In the genomic region with DNA sequence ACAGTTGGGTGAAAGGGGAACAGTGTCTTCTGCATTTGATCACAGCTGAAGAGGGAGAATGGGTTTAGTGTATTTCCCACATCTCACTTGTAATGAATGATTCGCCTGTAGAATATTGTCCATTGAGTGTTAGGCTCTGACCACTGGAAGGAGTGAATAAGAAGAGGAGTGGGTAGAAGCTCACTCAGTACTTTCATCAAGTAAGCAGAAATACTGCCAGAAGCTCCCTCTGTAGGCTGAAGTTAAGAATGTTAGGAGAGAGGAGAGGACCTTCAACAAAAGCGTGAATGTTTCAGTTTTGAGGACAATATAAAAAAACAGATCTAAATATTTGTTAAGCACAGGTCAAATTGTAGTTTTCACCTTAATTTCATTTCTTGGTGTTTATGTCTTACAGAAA, we compare ENCODE assay signal across 9 cellular contexts. TPM values are rescaled to one million over a fixed set of nuclear protein-coding genes. Genes with fewer than 3 reads are reported as not detected.
DNase-seq lines count a peak whose midpoint lies in the region; ATAC-seq and TF ChIP-seq lines count a peak whose summit lies in the region.
"Had no signal": no experiment of that assay in that cellular context is flagged by ENCODE, and none has a peak within 500 bp of the region (broad histone marks: within the 10 kb centered on the region; RNA-seq: fewer than 3 reads in every experiment).

No MANE protein-coding gene starts in this region.

- peak; percentile 29 for TF ChIP-seq CTCF in nephron progenitor cell (IDR thresholded peaks at IDR 0.05)

- intact Hi-C loops in posterior vena cava (cut with DNase I) = no loop called here

- no peaks in the 10 kb centered on the region for H3K4me1 ChIP-seq in HAP-1

- H3K36me3 ChIP-seq in HAP-1 (replicated peaks) = peaks cover 9% of the 10 kb centered on the region

- H3K36me3 Mint-ChIP-seq in nephron progenitor cell (ENCODE audit: low read depth) = peaks cover 15% of the 10 kb centered on the region
- H3K36me3 Mint-ChIP-seq in stimulated activated naive B cell treated with anti-CD40 and anti-IgM and Interleukin-4, amounts not matched to agents 10 μg/mL and 1 μg/mL and 100 μg/mL, for 72 hours = peaks cover 3 to 14% of the 10 kb centered on the region in 2 donors

- no peak for ATAC-seq in stimulated activated naive B cell treated with anti-CD40 and anti-IgM and Interleukin-4, amounts not matched to agents 10 μg/mL and 1 μg/mL and 100 μg/mL, for 72 hours (replicated peaks)

- no peak overlapping the region for H3K4me3 Mint-ChIP-seq in nephron progenitor cell
- H3K4me3 Mint-ChIP-seq in stimulated activated naive B cell treated with anti-CD40 and anti-IgM and Interleukin-4, amounts not matched to agents 10 μg/mL and 1 μg/mL and 100 μg/mL, for 72 hours = no peak overlapping the region

- in situ Hi-C loops in HAP-1 (cut with MboI; ENCODE audit: low sequenced_read_pairs) = no loop called here

- no peak overlapping the region for H3K4me3 ChIP-seq in HAP-1
- H3K4me3 ChIP-seq: coronary artery had no signal

- no peaks in the 10 kb centered on the region for H3K27me3 ChIP-seq in HAP-1 (ENCODE audit: low read depth)

- no peaks in the 10 kb centered on the region for H3K9me3 ChIP-seq in HAP-1

- no peaks in the 10 kb centered on the region for H3K27me3 Mint-ChIP-seq in nephron progenitor cell (ENCODE audit: low read depth, poor library complexity)
- H3K27me3 Mint-ChIP-seq in stimulated activated naive B cell treated with anti-CD40 and anti-IgM and Interleukin-4, amounts not matched to agents 10 μg/mL and 1 μg/mL and 100 μg/mL, for 72 hours = no peaks in the 10 kb centered on the region

- no peaks in the 10 kb centered on the region for H3K4me1 Mint-ChIP-seq in nephron progenitor cell
- H3K4me1 Mint-ChIP-seq in stimulated activated naive B cell treated with anti-CD40 and anti-IgM and Interleukin-4, amounts not matched to agents 10 μg/mL and 1 μg/mL and 100 μg/mL, for 72 hours = peaks cover 2 to 4% of the 10 kb centered on the region in 2 donors

- DNase-seq in EL (peak; percentile 49), M059J (ENCODE audit: low read depth) (peak; percentile 41), cerebellar cortex (ENCODE audit: low spot score) (peak; percentile 53), nephron progenitor cell (no peak), HAP-1 (ENCODE audit: low spot score in 2 of 2) (no peak), NCI-H1436 (lab: John Stamatoyannopoulos, UW) (no peak), posterior vena cava (ENCODE audit: low spot score) (no peak)
- no peak for DNase-seq in stimulated activated naive B cell treated with anti-CD40 and anti-IgM and Interleukin-4, amounts not matched to agents 10 μg/mL and 1 μg/mL and 100 μg/mL, for 72 hours

- no peak overlapping the region for H3K27ac Mint-ChIP-seq in nephron progenitor cell
- H3K27ac Mint-ChIP-seq in stimulated activated naive B cell treated with anti-CD40 and anti-IgM and Interleukin-4, amounts not matched to agents 10 μg/mL and 1 μg/mL and 100 μg/mL, for 72 hours = no peak overlapping the region

- H3K9me3 Mint-ChIP-seq in nephron progenitor cell = no peaks in the 10 kb centered on the region
- no peaks in the 10 kb centered on the region for H3K9me3 Mint-ChIP-seq in stimulated activated naive B cell treated with anti-CD40 and anti-IgM and Interleukin-4, amounts not matched to agents 10 μg/mL and 1 μg/mL and 100 μg/mL, for 72 hours

RNA-seq across cellular contexts. Expression of a gene that starts 27.5 kb away (rescaled TPM):
- total RNA-seq in M059J (2014; rRNA removed; shearing (Covaris generic)) = 1.1 and 2.3 TPM in 2 replicates
- 1 to 10 TPM; 5.5 to 8.7 TPM for total RNA-seq in posterior vena cava

Comparison
In these comparisons a context has a peak if more than half of its experiments do, and no peak if none do; other contexts are left out.
1. DNase-seq: peak in EL (single experiment), M059J (single experiment) and cerebellar cortex (single experiment); none in nephron progenitor cell (single experiment), HAP-1 (0 of 2), stimulated activated naive B cell treated with anti-CD40 and anti-IgM and Interleukin-4, amounts not matched to agents 10 μg/mL and 1 μg/mL and 100 μg/mL, for 72 hours (single experiment), NCI-H1436 (single experiment) and posterior vena cava (single experiment).